ENCODE assay signal across 8 cellular contexts in genomic region chr7:48084727-48085432, GRCh38. TPM values are rescaled to one million over a fixed set of nuclear protein-coding genes. Genes with fewer than 3 reads are reported as not detected.
DNase-seq lines count a peak whose midpoint lies in the region; ATAC-seq, FAIRE-seq and TF ChIP-seq lines count a peak whose summit lies in the region.

No MANE protein-coding gene starts in this region.

- H3K9me3 ChIP-seq in H9 (ENCODE audit: control insufficient read depth, low read depth, low read length): no peaks in the 10 kb centered on the region
- no peaks in the 10 kb centered on the region for H3K9me3 ChIP-seq in endothelial cell of umbilical vein (replicated peaks; ENCODE audit: control insufficient read depth, insufficient read depth, low read length)
- H3K9me3 ChIP-seq in aorta (ENCODE audit: control insufficient read depth, low read length): no peaks in the 10 kb centered on the region

- H3K27me3 ChIP-seq in H9 (ENCODE audit: insufficient read depth, low read length): no peaks in the 10 kb centered on the region
- H3K27me3 ChIP-seq in endothelial cell of umbilical vein (ENCODE audit: control insufficient read depth in 2 of 2, insufficient read depth in 2 of 2, low read length in 2 of 2): no peaks in the 10 kb centered on the region
- H3K27me3 ChIP-seq in aorta (ENCODE audit: control insufficient read depth in 1 of 2, insufficient read depth in 2 of 2, low read length in 1 of 2): no peaks in the 10 kb centered on the region

- H3K79me2 ChIP-seq in H9 (ENCODE audit: insufficient read depth, low read length) (no peaks in the 10 kb centered on the region), endothelial cell of umbilical vein (ENCODE audit: control insufficient read depth, insufficient read depth, low read length) (peaks cover 8% of the 10 kb centered on the region)

- H4K20me1 ChIP-seq in H9 (ENCODE audit: control insufficient read depth, insufficient read depth, insufficient read length) (no peaks in the 10 kb centered on the region), endothelial cell of umbilical vein (replicated peaks; ENCODE audit: control insufficient read depth, extremely low read depth, insufficient read depth, low read length) (no peaks in the 10 kb centered on the region)

- H3T11ph ChIP-seq in H9 (ENCODE audit: low read length): no peak overlapping the region

- peak; percentile 77 for ATAC-seq in aorta (ENCODE audit: low FRiP score)

- H2BK12ac ChIP-seq in H9 (ENCODE audit: insufficient read length, low read depth, low read length): no peak overlapping the region

- TF ChIP-seq POLR2A in endothelial cell of umbilical vein (IDR thresholded peaks at IDR 0.05; ENCODE audit: low read depth, low read length): no peak

- H3K9ac ChIP-seq in H9 (ENCODE audit: extremely low read depth, insufficient read length, low read length): no peak overlapping the region
- peak overlapping the region; percentile 25 for H3K9ac ChIP-seq in endothelial cell of umbilical vein (replicated peaks; ENCODE audit: extremely low read depth, insufficient read depth, low read length)

- POLR2A ChIA-PET in endothelial cell of umbilical vein (lab: Charles Lee): no interaction called here

- H3K4me1 ChIP-seq in H9 (ENCODE audit: insufficient read depth, low read length): peaks cover 9% of the 10 kb centered on the region; the same call in 1 of the 2 replicates
- H3K4me1 ChIP-seq in endothelial cell of umbilical vein (ENCODE audit: control insufficient read depth, extremely low read depth, insufficient read depth, low read length): peaks cover 45% of the 10 kb centered on the region
- H3K4me1 ChIP-seq in aorta (ENCODE audit: control insufficient read depth in 1 of 2, insufficient read depth in 2 of 2, low read length in 2 of 2): peaks cover 0 to 2% of the 10 kb centered on the region in 2 donors

- CTCF ChIA-PET in endothelial cell of umbilical vein (lab: Charles Lee): interaction anchor here (0.9 to 4.9 kb wide), 6 partner anchors 26 to 140 kb away, joined by 3 to 19 read pairs (median 6); no protein-coding TSS in a partner anchor

- no peak for TF ChIP-seq CTCF in H9 (conservative IDR thresholded peaks at IDR 0.05)
- no peak for TF ChIP-seq CTCF in endothelial cell of umbilical vein (IDR thresholded peaks at IDR 0.05; ENCODE audit: extremely low read depth in 1 of 2, insufficient read depth in 1 of 2, low read depth in 1 of 2, low read length in 2 of 2)
- no peak for TF ChIP-seq CTCF in osteocyte (IDR thresholded peaks at IDR 0.05)

- H3K14ac ChIP-seq in H9 (ENCODE audit: insufficient read depth, low read length): no peak overlapping the region

- no peak overlapping the region for H2BK15ac ChIP-seq in H9 (ENCODE audit: low read depth, low read length)

- H4K8ac ChIP-seq in H9 (replicated peaks; ENCODE audit: insufficient read length, low read depth, low read length): no peak overlapping the region

- intact Hi-C loops in endothelial cell of umbilical vein (cut with micrococcal nuclease) (loop anchor here (5.0 to 10.0 kb wide), 3 partner anchors 167 to 630 kb away; no protein-coding TSS in a partner anchor), aorta (cut with DNase I) (loop anchor here in 1 of 2 donors (5.0 kb wide), 1 partner anchor 48 kb away; the partner anchor contains the start of gene C7orf57)

- no peak overlapping the region for H3K56ac ChIP-seq in H9 (ENCODE audit: insufficient read length, low read depth, low read length)

- H2BK120ac ChIP-seq in H9 (ENCODE audit: low read depth, low read length, poor library complexity, severe bottlenecking): no peak overlapping the region

- no peak overlapping the region for H4K5ac ChIP-seq in H9 (ENCODE audit: insufficient read length, low read depth, low read length)

- H4K91ac ChIP-seq in H9 (ENCODE audit: insufficient read length, low read depth, low read length): no peak overlapping the region

- no peaks in the 10 kb centered on the region for H3K79me1 ChIP-seq in H9 (ENCODE audit: insufficient read depth, low read depth, low read length, poor library complexity, severe bottlenecking)

- H3K4me1 Mint-ChIP-seq in H9: peaks cover 43 to 48% of the 10 kb centered on the region in 2 experiments
- peaks cover 56% of the 10 kb centered on the region for H3K4me1 Mint-ChIP-seq in osteocyte (ENCODE audit: unreplicated experiment)

- no peak overlapping the region for H2BK20ac ChIP-seq in H9 (ENCODE audit: low read depth, low read length, poor library complexity, severe bottlenecking)

- WGBS in H9 (ENCODE audit: extremely low coverage, insufficient read length, low lambda C conversion rate): no CpG with 5 or more reads among the region's 9 CpGs
- 28 to 31% methylated on average over 9 of the region's 9 CpGs for WGBS in aorta, 2 donors

- no peak overlapping the region for H2AK5ac ChIP-seq in H9 (ENCODE audit: insufficient read length, low read length)

- H3K27ac Mint-ChIP-seq in H9: peak overlapping the region in 2 of 3 experiments; percentile 7 to 44; a peak in 4 of 7 replicates
- peak overlapping the region; percentile 97 for H3K27ac Mint-ChIP-seq in osteocyte (ENCODE audit: unreplicated experiment)

- H3K9me3 Mint-ChIP-seq in H9 (no peaks in the 10 kb centered on the region), osteocyte (ENCODE audit: unreplicated experiment) (no peaks in the 10 kb centered on the region)

- H3K18ac ChIP-seq in H9 (ENCODE audit: insufficient read length, low read depth, low read length): no peak overlapping the region

- H3K23me2 ChIP-seq in H9 (ENCODE audit: insufficient read length, low read depth, low read length, poor library complexity, severe bottlenecking): peaks cover 5% of the 10 kb centered on the region

- no peaks in the 10 kb centered on the region for H3K36me3 ChIP-seq in endothelial cell of umbilical vein (ENCODE audit: control insufficient read depth in 2 of 2, extremely low read depth in 1 of 2, insufficient read depth in 2 of 2, low read length in 2 of 2)
- no peaks in the 10 kb centered on the region for H3K36me3 ChIP-seq in aorta (ENCODE audit: control insufficient read depth in 1 of 2, insufficient read depth in 2 of 2, low read length in 1 of 2)

- H3K4ac ChIP-seq in H9 (ENCODE audit: low read depth, low read length): no peak overlapping the region

- H3K23ac ChIP-seq in H9 (ENCODE audit: insufficient read length, low read depth, low read length): no peak overlapping the region

- no peak overlapping the region for H2BK5ac ChIP-seq in H9 (ENCODE audit: insufficient read length, low read length)

- H3K27ac ChIP-seq in H9 (ENCODE audit: insufficient read length, low read depth, low read length): no peak overlapping the region
- H3K27ac ChIP-seq in endothelial cell of umbilical vein (ENCODE audit: insufficient read depth, low read depth, low read length): peak overlapping the region; percentile 69
- H3K27ac ChIP-seq in aorta (ENCODE audit: low read depth in 1 of 2, low read length in 2 of 2): peak overlapping the region in 1 of 2 donors; percentile 85

- no TSS peak for BruUV-seq in endothelial cell of umbilical vein (replicated peaks; lab: Mats Ljungman, UMichigan)

- dilution Hi-C loops in endothelial cell of umbilical vein (cut with MboI; ENCODE audit: extremely low pct_ligation_motif_present, low sequenced_read_pairs): no loop called here

- peak; percentile 95 for DNase-seq in GM04503 (ENCODE audit: low read depth)
- no peak for DNase-seq in H9
- DNase-seq in LoVo (ENCODE audit: low spot score): peak; percentile 94
- peak; percentile 53 to 62 for DNase-seq in activated CD4-positive, alpha-beta T cell treated with anti-CD3 and anti-CD28 coated beads, Interleukin-2, amount 50 U/mL, for 4 hours
- DNase-seq in endothelial cell of umbilical vein (ENCODE audit: low read depth, low spot score): peak; percentile 90
- peak; percentile 93 for DNase-seq in osteocyte (ENCODE audit: extremely low spot score, unreplicated experiment)
- peak; percentile 83 for DNase-seq in aorta
- no peak for DNase-seq in DMS79 treated with DMSO at 0.1 percent for 48 hours (lab: John Stamatoyannopoulos, UW)

- peaks cover 0 to 13% (median 0%) of the 10 kb centered on the region in 3 experiments; a peak in 2 of 7 replicates for H3K36me3 Mint-ChIP-seq in H9 (ENCODE audit: insufficient read depth in 1 of 3, low read depth in 3 of 3)
- no peaks in the 10 kb centered on the region for H3K36me3 Mint-ChIP-seq in osteocyte (ENCODE audit: unreplicated experiment)

- FAIRE-seq in endothelial cell of umbilical vein (lab: Jason Lieb, UNC): peak; percentile 92

- no peaks in the 10 kb centered on the region for H3K9me1 ChIP-seq in endothelial cell of umbilical vein (replicated peaks; ENCODE audit: control insufficient read depth, extremely low read depth, insufficient read depth, low read length)

- H3K4me3 ChIP-seq in endothelial cell of umbilical vein (replicated peaks in 1 of 3; ENCODE audit: insufficient read depth in 1 of 3, low read depth in 1 of 3, low read length in 3 of 3) (no peak overlapping the region), aorta (ENCODE audit: low read length in 2 of 2) (no peak overlapping the region)

- 0 out of 5 replicates have a peak overlapping the region, but pooled peaks of 1 of the 2 experiments have one; percentile 4 for H3K4me3 Mint-ChIP-seq in H9
- peak overlapping the region; percentile 16 for H3K4me3 Mint-ChIP-seq in osteocyte (ENCODE audit: unreplicated experiment)

- H2AFZ ChIP-seq in H9 (ENCODE audit: low read length) (no peak overlapping the region), endothelial cell of umbilical vein (ENCODE audit: low read depth, low read length) (no peak overlapping the region)

- no peaks in the 10 kb centered on the region for H3K27me3 Mint-ChIP-seq in H9 (ENCODE audit: low read depth)
- no peaks in the 10 kb centered on the region for H3K27me3 Mint-ChIP-seq in osteocyte (ENCODE audit: unreplicated experiment)

- H3K4me2 ChIP-seq in H9 (ENCODE audit: insufficient read depth, insufficient read length, low read length) (no peak overlapping the region), endothelial cell of umbilical vein (ENCODE audit: insufficient read depth, low read length) (peak overlapping the region; percentile 10)

RNA-seq across cellular contexts. Expression of gene UPP1, which starts 4.2 kb away (rescaled TPM):
- total RNA-seq in H9 (2021) (34.2 and 36.4 TPM in 2 replicates), endothelial cell of umbilical vein (53.6 and 60.7 TPM in 2 replicates), osteocyte (26.8 and 27.3 TPM in 2 replicates), aorta (10 to 100 TPM; 30.4 to 34.9 TPM)
- polyA plus RNA-seq in endothelial cell of umbilical vein (66.0 and 71.0 TPM in 2 replicates), aorta (10 to 100 TPM; 34.1 to 63.0 TPM)
- 46.7 and 47.7 TPM in 2 replicates for polyA plus RNA-seq in endothelial cell of umbilical vein (2011; cell fraction: cytosol; rRNA removed)
- 86.8 and 114 TPM in 2 replicates for polyA plus RNA-seq in endothelial cell of umbilical vein (2011; cell fraction: nucleus; rRNA removed)
- 36.9 and 66.7 TPM in 2 replicates for polyA plus RNA-seq in endothelial cell of umbilical vein (2012)
- 26.0 and 26.7 TPM in 2 replicates for polyA minus RNA-seq in endothelial cell of umbilical vein
- 12.7 TPM for polyA minus RNA-seq in endothelial cell of umbilical vein (2011; cell fraction: cytosol; rRNA and poly(A)+ RNA removed)
- polyA minus RNA-seq in endothelial cell of umbilical vein (2011; cell fraction: nucleus; rRNA and poly(A)+ RNA removed): 46.5 and 49.2 TPM in 2 replicates

RNA-seq across cellular contexts. Expression of gene C7orf57, which starts 49.5 kb away (rescaled TPM):
- total RNA-seq in H9 (2021) (0.35 TPM in 1 of 2 replicates, not detected in the other), endothelial cell of umbilical vein (not detected in 2 replicates), osteocyte (not detected in 2 replicates), aorta (not detected)
- polyA plus RNA-seq in endothelial cell of umbilical vein (not detected in 2 replicates), aorta (not detected)
- polyA plus RNA-seq in endothelial cell of umbilical vein (2011; cell fraction: cytosol; rRNA removed): 0.04 and 0.14 TPM in 2 replicates
- not detected in 2 replicates for polyA plus RNA-seq in endothelial cell of umbilical vein (2011; cell fraction: nucleus; rRNA removed)
- not detected in 2 replicates for polyA plus RNA-seq in endothelial cell of umbilical vein (2012)
- not detected in 2 replicates for polyA minus RNA-seq in endothelial cell of umbilical vein
- not detected for polyA minus RNA-seq in endothelial cell of umbilical vein (2011; cell fraction: cytosol; rRNA and poly(A)+ RNA removed)
- polyA minus RNA-seq in endothelial cell of umbilical vein (2011; cell fraction: nucleus; rRNA and poly(A)+ RNA removed): not detected in 2 replicates

RNA-seq across cellular contexts. Expression of gene SUN3, which starts 56.0 kb away (rescaled TPM):
- total RNA-seq in H9 (2021): not detected in 2 replicates
- total RNA-seq in endothelial cell of umbilical vein: not detected in 2 replicates
- not detected in 2 replicates for polyA plus RNA-seq in endothelial cell of umbilical vein
- polyA plus RNA-seq in endothelial cell of umbilical vein (2011; cell fraction: cytosol; rRNA removed): not detected in 2 replicates
- polyA plus RNA-seq in endothelial cell of umbilical vein (2011; cell fraction: nucleus; rRNA removed): not detected in 2 replicates
- not detected in 2 replicates for polyA plus RNA-seq in endothelial cell of umbilical vein (2012)
- polyA minus RNA-seq in endothelial cell of umbilical vein: not detected in 2 replicates
- polyA minus RNA-seq in endothelial cell of umbilical vein (2011; cell fraction: cytosol; rRNA and poly(A)+ RNA removed): not detected
- polyA minus RNA-seq in endothelial cell of umbilical vein (2011; cell fraction: nucleus; rRNA and poly(A)+ RNA removed): not detected in 2 replicates
- total RNA-seq in osteocyte: not detected in 2 replicates
- total RNA-seq in aorta: not detected
- polyA plus RNA-seq in aorta: not detected

Comparison
In these comparisons a context has a peak if more than half of its experiments do, and no peak if none do; other contexts are left out.
1. DNase-seq: peak in GM04503 (single experiment), LoVo (single experiment), activated CD4-positive, alpha-beta T cell treated with anti-CD3 and anti-CD28 coated beads, Interleukin-2, amount 50 U/mL, for 4 hours (2 of 2), endothelial cell of umbilical vein (single experiment), osteocyte (single experiment) and aorta (2 of 2); none in H9 (single experiment) and DMS79 treated with DMSO at 0.1 percent for 48 hours (single experiment).